ENCODE assay signal across 23 cellular contexts in the genomic region with DNA sequence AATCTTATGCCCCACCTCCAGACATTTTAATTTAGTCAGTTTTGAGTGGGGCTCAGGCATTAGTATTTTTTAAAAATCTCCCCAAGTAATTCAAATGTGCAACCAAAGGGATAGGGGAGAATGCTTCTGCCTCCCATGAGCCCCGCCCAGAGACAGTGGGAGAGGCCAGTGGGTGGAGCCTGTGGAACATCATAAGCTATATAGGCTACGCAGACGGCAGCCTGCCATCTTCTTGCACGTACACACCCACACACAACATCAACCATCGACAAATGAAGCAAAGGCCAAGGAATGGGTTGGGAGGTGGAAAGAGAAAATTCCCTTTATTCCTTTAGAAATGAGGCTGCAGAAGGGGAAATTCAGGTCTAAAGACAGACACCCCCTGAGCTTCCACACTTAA. TPM values are rescaled to one million over a fixed set of nuclear protein-coding genes. Genes with fewer than 3 reads are reported as not detected.
DNase-seq lines count a peak whose midpoint lies in the region; ATAC-seq and TF ChIP-seq lines count a peak whose summit lies in the region.
"Had no signal": no experiment of that assay in that cellular context is flagged by ENCODE, and none has a peak within 500 bp of the region (broad histone marks: within the 10 kb centered on the region; RNA-seq: fewer than 3 reads in every experiment).

No MANE protein-coding gene starts in this region.

- H3K79me2 ChIP-seq in ACC112 (ENCODE audit: control insufficient read depth, insufficient read depth, low read length, unreplicated experiment) = peaks cover 84% of the 10 kb centered on the region

- H3K9me3 ChIP-seq in adrenal gland (replicated peaks in 1 of 3) (no peaks in the 10 kb centered on the region), gastroesophageal sphincter (no peaks in the 10 kb centered on the region)
- H3K9me3 ChIP-seq: HAP-1, SJCRH30 had no signal

- peak overlapping the region; percentile 13 for H3K27ac Mint-ChIP-seq in stimulated activated effector memory CD8-positive, alpha-beta T cell treated with anti-CD3 and anti-CD28 coated beads, Interleukin-12 subunit alpha, Interleukin-12 subunit beta, amount 100 ng/mL, for 72 hours
- no peak overlapping the region for H3K27ac Mint-ChIP-seq in activated naive CD4-positive, alpha-beta T cell treated with anti-CD3 and anti-CD28 coated beads, Interleukin-2, amount 50 U/mL, for 72 hours
- H3K27ac Mint-ChIP-seq: activated CD8-positive, alpha-beta T cell treated with anti-CD3 and anti-CD28 coated beads for 36 hours; activated naive CD8-positive, alpha-beta T cell treated with anti-CD3 and anti-CD28 coated beads for 36 hours; CD4-positive, alpha-beta T cell; T-helper 17 cell had no signal

- no peak overlapping the region for H2AFZ ChIP-seq in ACC112 (ENCODE audit: low read length, unreplicated experiment)

- peaks cover 62% of the 10 kb centered on the region for H3K4me1 Mint-ChIP-seq in stimulated activated effector memory CD8-positive, alpha-beta T cell treated with anti-CD3 and anti-CD28 coated beads, Interleukin-12 subunit alpha, Interleukin-12 subunit beta, amount 100 ng/mL, for 72 hours

- peaks cover 4% of the 10 kb centered on the region for H3K36me3 Mint-ChIP-seq in stimulated activated effector memory CD8-positive, alpha-beta T cell treated with anti-CD3 and anti-CD28 coated beads, Interleukin-12 subunit alpha, Interleukin-12 subunit beta, amount 100 ng/mL, for 72 hours
- peaks cover 0 to 20% of the 10 kb centered on the region in 2 donors for H3K36me3 Mint-ChIP-seq in activated naive CD4-positive, alpha-beta T cell treated with anti-CD3 and anti-CD28 coated beads, Interleukin-2, amount 50 U/mL, for 72 hours

- no peak for TF ChIP-seq POLR2A in adrenal gland (IDR thresholded peaks at IDR 0.05)
- no peak for TF ChIP-seq POLR2A in gastroesophageal sphincter (IDR thresholded peaks at IDR 0.05)

- TF ChIP-seq EP300 in gastroesophageal sphincter (IDR thresholded peaks at IDR 0.05) = no peak

- no peak overlapping the region for H3K4me3 ChIP-seq in ACC112 (ENCODE audit: low read depth, low read length)
- no peak overlapping the region for H3K4me3 ChIP-seq in adrenal gland
- no peak overlapping the region for H3K4me3 ChIP-seq in gastroesophageal sphincter
- H3K4me3 ChIP-seq: HAP-1, SJCRH30 had no signal

- H3K36me3 ChIP-seq in ACC112 (ENCODE audit: insufficient read depth, low read length) (0 out of 2 replicates have a peak, but pooled peaks cover 4% of the 10 kb centered on the region), adrenal gland (replicated peaks in 1 of 2) (no peaks in the 10 kb centered on the region), gastroesophageal sphincter (no peaks in the 10 kb centered on the region)
- H3K36me3 ChIP-seq: HAP-1, SJCRH30, WERI-Rb-1 had no signal

- DNase-seq in adrenal gland = no peak
- no peak for DNase-seq in stimulated activated effector memory CD8-positive, alpha-beta T cell treated with anti-CD3 and anti-CD28 coated beads, Interleukin-12 subunit alpha, Interleukin-12 subunit beta, amount 100 ng/mL, for 72 hours (ENCODE audit: low spot score in 2 of 2)
- DNase-seq in NCI-H2081 treated with DMSO at 0.1 percent for 48 hours (lab: John Stamatoyannopoulos, UW) = no peak
- DNase-seq in activated naive CD4-positive, alpha-beta T cell treated with anti-CD3 and anti-CD28 coated beads, Interleukin-2, amount 50 U/mL, for 72 hours (ENCODE audit: low spot score in 2 of 2) = no peak
- DNase-seq: activated CD8-positive, alpha-beta T cell treated with anti-CD3 and anti-CD28 coated beads for 36 hours; activated naive CD8-positive, alpha-beta T cell treated with anti-CD3 and anti-CD28 coated beads for 36 hours; activated T-cell treated with anti-CD3 and anti-CD28 coated beads, Interleukin-2, amount 50 U/mL, for 4 hours; CD4-positive, alpha-beta T cell; DND-41; KG1; mammary epithelial cell; naive B cell; NCI-H2029 treated with DMSO at 0.1 percent for 48 hours; NCI-H510A; OCI-M1; SJCRH30; T-helper 17 cell; WERI-Rb-1 had no signal

- 64 to 80% (median 71%) methylated on average over 5 of the region's 5 CpGs for WGBS in adrenal gland, 4 donors
- WGBS in gastroesophageal sphincter (ENCODE audit: low coverage in 1 of 2), 2 donors = 0 to 20% methylated on average over 1 of the region's 5 CpGs

- H3K27ac ChIP-seq in ACC112 (ENCODE audit: low read depth, low read length) = peak overlapping the region; percentile 97
- peak overlapping the region in 4 of 5 donors; percentile 24 to 94 (median 88) for H3K27ac ChIP-seq in adrenal gland
- peak overlapping the region in 3 of 4 donors; percentile 72 to 79 (median 74) for H3K27ac ChIP-seq in gastroesophageal sphincter
- H3K27ac ChIP-seq: SJCRH30, WERI-Rb-1 had no signal

- no peaks in the 10 kb centered on the region for H3K9me3 Mint-ChIP-seq in stimulated activated effector memory CD8-positive, alpha-beta T cell treated with anti-CD3 and anti-CD28 coated beads, Interleukin-12 subunit alpha, Interleukin-12 subunit beta, amount 100 ng/mL, for 72 hours
- peaks cover 0 to 7% of the 10 kb centered on the region in 2 donors for H3K9me3 Mint-ChIP-seq in activated naive CD4-positive, alpha-beta T cell treated with anti-CD3 and anti-CD28 coated beads, Interleukin-2, amount 50 U/mL, for 72 hours
- H3K9me3 Mint-ChIP-seq: activated CD8-positive, alpha-beta T cell treated with anti-CD3 and anti-CD28 coated beads for 36 hours; activated naive CD8-positive, alpha-beta T cell treated with anti-CD3 and anti-CD28 coated beads for 36 hours; activated T-cell treated with anti-CD3 and anti-CD28 coated beads, Interleukin-2, amount 50 U/mL, for 4 hours; CD4-positive, alpha-beta T cell had no signal

- TF ChIP-seq CTCF in adrenal gland (IDR thresholded peaks at IDR 0.05) (no peak), gastroesophageal sphincter (IDR thresholded peaks at IDR 0.05) (no peak)

- H3K4me1 ChIP-seq in ACC112 (ENCODE audit: control insufficient read depth, insufficient read depth, low read length, unreplicated experiment) (peaks cover 70% of the 10 kb centered on the region), adrenal gland (replicated peaks in 1 of 2) (peaks cover 48 to 75% of the 10 kb centered on the region in 2 donors), gastroesophageal sphincter (peaks cover 9 to 95% (median 15%) of the 10 kb centered on the region in 3 donors)

- no peaks in the 10 kb centered on the region for H3K27me3 ChIP-seq in ACC112 (ENCODE audit: insufficient read depth, low read length)
- no peaks in the 10 kb centered on the region for H3K27me3 ChIP-seq in adrenal gland
- no peaks in the 10 kb centered on the region for H3K27me3 ChIP-seq in gastroesophageal sphincter
- H3K27me3 ChIP-seq: SJCRH30 had no signal

- no peak for ATAC-seq in gastroesophageal sphincter
- no peak for ATAC-seq in stimulated activated effector memory CD8-positive, alpha-beta T cell treated with anti-CD3 and anti-CD28 coated beads, Interleukin-12 subunit alpha, Interleukin-12 subunit beta, amount 100 ng/mL, for 72 hours
- ATAC-seq in GM18909 (IDR thresholded peaks at IDR 0.05; ENCODE audit: poor library complexity, unreplicated experiment) = no peak
- no peak for ATAC-seq in GM19395 (IDR thresholded peaks at IDR 0.05; ENCODE audit: unreplicated experiment)
- no peak for ATAC-seq in activated naive CD4-positive, alpha-beta T cell treated with anti-CD3 and anti-CD28 coated beads, Interleukin-2, amount 50 U/mL, for 72 hours
- ATAC-seq: activated CD8-positive, alpha-beta T cell treated with anti-CD3 and anti-CD28 coated beads for 36 hours; activated T-cell treated with anti-CD3 and anti-CD28 coated beads, Interleukin-2, amount 50 U/mL, for 4 hours; T-helper 17 cell had no signal

- H3K4me3 Mint-ChIP-seq in stimulated activated effector memory CD8-positive, alpha-beta T cell treated with anti-CD3 and anti-CD28 coated beads, Interleukin-12 subunit alpha, Interleukin-12 subunit beta, amount 100 ng/mL, for 72 hours = no peak overlapping the region
- H3K4me3 Mint-ChIP-seq: activated CD8-positive, alpha-beta T cell treated with anti-CD3 and anti-CD28 coated beads for 36 hours; activated naive CD8-positive, alpha-beta T cell treated with anti-CD3 and anti-CD28 coated beads for 36 hours; activated T-cell treated with anti-CD3 and anti-CD28 coated beads, Interleukin-2, amount 50 U/mL, for 4 hours; CD4-positive, alpha-beta T cell; naive B cell; T-helper 17 cell had no signal

- intact Hi-C loops in adrenal gland (cut with DNase I) = no loop called here

RNA-seq across cellular contexts. Expression of gene CREB3L2, which starts 25.2 kb away (rescaled TPM):
- total RNA-seq in adrenal gland (100 to 1,000 TPM in 4 of 8 donors, 10 to 100 TPM in 4; 44.0 to 169 (median 102) TPM), gastroesophageal sphincter (10 to 100 TPM; 33.1 to 59.1 (median 43.3) TPM)
- 10 to 100 TPM; 11.4 to 71.1 (median 13.1) TPM for polyA plus RNA-seq in adrenal gland
- 10 to 100 TPM; 20.2 to 27.1 TPM for total RNA-seq in activated naive CD4-positive, alpha-beta T cell treated with anti-CD3 and anti-CD28 coated beads, Interleukin-2, amount 50 U/mL, for 72 hours
